In genomic region chr11:67409781-67410368, GRCh38 we compare ENCODE assay signal across 9 cellular contexts. TPM values are rescaled to one million over a fixed set of nuclear protein-coding genes. Genes with fewer than 3 reads are reported as not detected.
DNase-seq lines count a peak whose midpoint lies in the region; TF ChIP-seq lines count a peak whose summit lies in the region.
"Had no signal": no experiment of that assay in that cellular context is flagged by ENCODE, and none has a peak within 500 bp of the region (broad histone marks: within the 10 kb centered on the region; RNA-seq: fewer than 3 reads in every experiment).

No MANE protein-coding gene starts in this region.

- H3K4me1 Mint-ChIP-seq in activated naive CD8-positive, alpha-beta T cell (ENCODE audit: low read depth) = peaks cover 79% of the 10 kb centered on the region
- H3K4me1 Mint-ChIP-seq in neural crest cell = peaks cover 17% of the 10 kb centered on the region

- H3K4me3 Mint-ChIP-seq in activated naive CD8-positive, alpha-beta T cell = peak overlapping the region; percentile 80
- H3K4me3 Mint-ChIP-seq in neural crest cell = no peak overlapping the region

- no peak for TF ChIP-seq CTCF in neural crest cell (conservative IDR thresholded peaks at IDR 0.05)

- DNase-seq in NAMALWA (ENCODE audit: low spot score) (peak; percentile 56), neural crest cell (ENCODE audit: low read depth, low spot score) (no peak), NCI-H1694 treated with DMSO at 0.1 percent for 48 hours (lab: John Stamatoyannopoulos, UW) (no peak), erythroblast (lab: John Stamatoyannopoulos, UW) (no peak), GDM1 (lab: John Stamatoyannopoulos, UW) (no peak)
- no peak for DNase-seq in activated effector memory CD4-positive, alpha-beta T cell treated with anti-CD3 and anti-CD28 coated beads, Interleukin-2, amount 50 U/mL, for 16 hours

- no peak for TF ChIP-seq POLR2A in erythroblast (IDR thresholded peaks at IDR 0.05; ENCODE audit: low read length)

- H3K27me3 Mint-ChIP-seq in activated naive CD8-positive, alpha-beta T cell = no peaks in the 10 kb centered on the region
- peaks cover 31% of the 10 kb centered on the region for H3K27me3 Mint-ChIP-seq in neural crest cell (ENCODE audit: low read depth)

- H3K36me3 Mint-ChIP-seq in activated naive CD8-positive, alpha-beta T cell = no peaks in the 10 kb centered on the region
- H3K36me3 Mint-ChIP-seq in neural crest cell (ENCODE audit: low read depth) = no peaks in the 10 kb centered on the region

- peak overlapping the region; percentile 39; the same call in 1 of the 2 replicates for H3K4me3 ChIP-seq in GM08714 (ENCODE audit: low read length)
- H3K4me3 ChIP-seq: SJSA1 had no signal

- no peaks in the 10 kb centered on the region for H3K9me3 Mint-ChIP-seq in activated naive CD8-positive, alpha-beta T cell (ENCODE audit: low read depth)
- no peaks in the 10 kb centered on the region for H3K9me3 Mint-ChIP-seq in neural crest cell

- H3K27ac Mint-ChIP-seq in activated naive CD8-positive, alpha-beta T cell = peak overlapping the region; percentile 93
- peak overlapping the region; percentile 90 for H3K27ac Mint-ChIP-seq in neural crest cell (ENCODE audit: unreplicated experiment)

RNA-seq across cellular contexts. Expression of gene CARNS1, which starts 5.6 kb away (rescaled TPM):
- total RNA-seq in neural crest cell = 0.07 and 0.12 TPM in 2 replicates
- total RNA-seq: SJSA1 had no signal

RNA-seq across cellular contexts. Expression of gene TBC1D10C, which starts 6.0 kb away (rescaled TPM):
- total RNA-seq in neural crest cell = 0.66 and 1.8 TPM in 2 replicates
- total RNA-seq: SJSA1 had no signal

RNA-seq across cellular contexts. Expression of gene PPP1CA, which starts 8.2 kb away (rescaled TPM):
- 222 and 223 TPM in 2 replicates for total RNA-seq in neural crest cell

RNA-seq across cellular contexts. Expression of gene RAD9A, which starts 18.1 kb away (rescaled TPM):
- 46.1 and 49.4 TPM in 2 replicates for total RNA-seq in neural crest cell

RNA-seq across cellular contexts. Expression of gene RPS6KB2, which starts 18.4 kb away (rescaled TPM):
- 48.4 and 55.0 TPM in 2 replicates for total RNA-seq in neural crest cell
